Comparison of ENCODE assay signal across 1 cellular context in the genomic region with DNA sequence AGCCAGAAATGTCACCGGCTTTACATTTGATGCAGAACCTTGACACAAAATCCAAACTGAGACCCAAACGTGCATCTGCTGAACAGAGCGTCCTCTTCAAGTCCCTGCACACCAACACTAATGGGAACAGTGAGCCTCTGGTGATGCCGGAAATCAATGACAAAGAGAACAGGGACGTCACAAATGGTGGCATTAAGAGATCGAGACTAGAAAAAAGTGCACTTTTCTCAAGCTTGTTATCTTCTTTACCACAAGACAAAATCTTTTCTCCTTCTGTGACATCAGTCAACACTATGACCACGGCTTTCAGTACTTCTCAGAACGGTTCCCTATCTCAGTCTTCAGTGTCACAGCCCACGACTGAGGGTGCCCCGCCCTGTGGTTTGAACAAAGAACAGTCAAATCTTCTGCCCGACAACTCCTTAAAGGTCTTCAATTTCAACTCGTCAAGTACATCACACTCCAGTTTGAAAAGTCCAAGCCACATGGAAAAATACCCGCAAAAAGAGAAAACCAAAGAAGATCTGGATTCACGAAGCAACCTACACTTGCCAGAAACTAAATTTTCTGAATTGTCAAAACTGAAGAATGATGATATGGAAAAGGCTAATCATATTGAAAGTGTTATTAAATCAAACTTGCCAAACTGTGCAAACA.
TF ChIP-seq lines count a peak whose summit lies in the region.

No MANE protein-coding gene starts in this region.

TF ChIP-seq in K562, 482 proteins besides CTCF, POLR2A, EP300 and RAD21 (continued from another document):
- TF ChIP-seq, protein P1, sequence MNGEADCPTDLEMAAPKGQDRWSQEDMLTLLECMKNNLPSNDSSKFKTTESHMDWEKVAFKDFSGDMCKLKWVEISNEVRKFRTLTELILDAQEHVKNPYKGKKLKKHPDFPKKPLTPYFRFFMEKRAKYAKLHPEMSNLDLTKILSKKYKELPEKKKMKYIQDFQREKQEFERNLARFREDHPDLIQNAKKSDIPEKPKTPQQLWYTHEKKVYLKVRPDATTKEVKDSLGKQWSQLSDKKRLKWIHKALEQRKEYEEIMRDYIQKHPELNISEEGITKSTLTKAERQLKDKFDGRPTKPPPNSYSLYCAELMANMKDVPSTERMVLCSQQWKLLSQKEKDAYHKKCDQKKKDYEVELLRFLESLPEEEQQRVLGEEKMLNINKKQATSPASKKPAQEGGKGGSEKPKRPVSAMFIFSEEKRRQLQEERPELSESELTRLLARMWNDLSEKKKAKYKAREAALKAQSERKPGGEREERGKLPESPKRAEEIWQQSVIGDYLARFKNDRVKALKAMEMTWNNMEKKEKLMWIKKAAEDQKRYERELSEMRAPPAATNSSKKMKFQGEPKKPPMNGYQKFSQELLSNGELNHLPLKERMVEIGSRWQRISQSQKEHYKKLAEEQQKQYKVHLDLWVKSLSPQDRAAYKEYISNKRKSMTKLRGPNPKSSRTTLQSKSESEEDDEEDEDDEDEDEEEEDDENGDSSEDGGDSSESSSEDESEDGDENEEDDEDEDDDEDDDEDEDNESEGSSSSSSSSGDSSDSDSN (IDR thresholded peaks at IDR 0.05; ENCODE audit: borderline replicate concordance in 1 of 2, low read depth in 2 of 2, low read length in 2 of 2) = no peak
- TF ChIP-seq CBX1 (IDR thresholded peaks at IDR 0.05; ENCODE audit: low read depth) (no peak), MEF2A (IDR thresholded peaks at IDR 0.05; ENCODE audit: control insufficient read depth, low read depth, low read length) (no peak), RNF2 (IDR thresholded peaks at IDR 0.05) (peak; percentile 91), HDAC6 (IDR thresholded peaks at IDR 0.05; ENCODE audit: low read depth, low read length) (no peak), KDM4B (IDR thresholded peaks at IDR 0.05; ENCODE audit: borderline replicate concordance in 2 of 2, low read depth in 1 of 2) (no peak), LEF1 (IDR thresholded peaks at IDR 0.05) (peak; percentile 72; the same call in 1 of the 2 replicates), ZBED1 (IDR thresholded peaks at IDR 0.05) (peak; percentile 91; the same call in 1 of the 2 replicates), SNIP1 (IDR thresholded peaks at IDR 0.05; ENCODE audit: low read depth) (no peak), GATAD2B (IDR thresholded peaks at IDR 0.05; ENCODE audit: borderline replicate concordance) (peak; percentile 12; the same call in 1 of the 2 replicates), MTA3 (IDR thresholded peaks at IDR 0.05; ENCODE audit: borderline replicate concordance) (peak; percentile 69; the same call in 1 of the 2 replicates), RCOR1 (IDR thresholded peaks at IDR 0.05; ENCODE audit: borderline replicate concordance in 1 of 2, low read depth in 2 of 2, low read length in 2 of 2) (peak; percentile 99 to 100), ZC3H11A (IDR thresholded peaks at IDR 0.05; ENCODE audit: low read depth, low read length) (no peak), ZNF23 (CRISPR knock-in tag; IDR thresholded peaks at IDR 0.05) (no peak), RBM17 (IDR thresholded peaks at IDR 0.05; ENCODE audit: borderline replicate concordance, low read depth, low read length) (no peak), CHD1 (IDR thresholded peaks at IDR 0.05; ENCODE audit: low read length) (no peak), RBM34 (IDR thresholded peaks at IDR 0.05; ENCODE audit: borderline replicate concordance, insufficient read depth, low read length) (no peak), EP400 (IDR thresholded peaks at IDR 0.05) (no peak), NRF1 (conservative IDR thresholded peaks at IDR 0.05 in 1 of 2, IDR thresholded peaks at IDR 0.05 in 1 of 2) (0 out of 4 replicates have a peak, but pooled peaks of 1 of the 2 experiments have one; percentile 12)
- TF ChIP-seq, protein P2, sequence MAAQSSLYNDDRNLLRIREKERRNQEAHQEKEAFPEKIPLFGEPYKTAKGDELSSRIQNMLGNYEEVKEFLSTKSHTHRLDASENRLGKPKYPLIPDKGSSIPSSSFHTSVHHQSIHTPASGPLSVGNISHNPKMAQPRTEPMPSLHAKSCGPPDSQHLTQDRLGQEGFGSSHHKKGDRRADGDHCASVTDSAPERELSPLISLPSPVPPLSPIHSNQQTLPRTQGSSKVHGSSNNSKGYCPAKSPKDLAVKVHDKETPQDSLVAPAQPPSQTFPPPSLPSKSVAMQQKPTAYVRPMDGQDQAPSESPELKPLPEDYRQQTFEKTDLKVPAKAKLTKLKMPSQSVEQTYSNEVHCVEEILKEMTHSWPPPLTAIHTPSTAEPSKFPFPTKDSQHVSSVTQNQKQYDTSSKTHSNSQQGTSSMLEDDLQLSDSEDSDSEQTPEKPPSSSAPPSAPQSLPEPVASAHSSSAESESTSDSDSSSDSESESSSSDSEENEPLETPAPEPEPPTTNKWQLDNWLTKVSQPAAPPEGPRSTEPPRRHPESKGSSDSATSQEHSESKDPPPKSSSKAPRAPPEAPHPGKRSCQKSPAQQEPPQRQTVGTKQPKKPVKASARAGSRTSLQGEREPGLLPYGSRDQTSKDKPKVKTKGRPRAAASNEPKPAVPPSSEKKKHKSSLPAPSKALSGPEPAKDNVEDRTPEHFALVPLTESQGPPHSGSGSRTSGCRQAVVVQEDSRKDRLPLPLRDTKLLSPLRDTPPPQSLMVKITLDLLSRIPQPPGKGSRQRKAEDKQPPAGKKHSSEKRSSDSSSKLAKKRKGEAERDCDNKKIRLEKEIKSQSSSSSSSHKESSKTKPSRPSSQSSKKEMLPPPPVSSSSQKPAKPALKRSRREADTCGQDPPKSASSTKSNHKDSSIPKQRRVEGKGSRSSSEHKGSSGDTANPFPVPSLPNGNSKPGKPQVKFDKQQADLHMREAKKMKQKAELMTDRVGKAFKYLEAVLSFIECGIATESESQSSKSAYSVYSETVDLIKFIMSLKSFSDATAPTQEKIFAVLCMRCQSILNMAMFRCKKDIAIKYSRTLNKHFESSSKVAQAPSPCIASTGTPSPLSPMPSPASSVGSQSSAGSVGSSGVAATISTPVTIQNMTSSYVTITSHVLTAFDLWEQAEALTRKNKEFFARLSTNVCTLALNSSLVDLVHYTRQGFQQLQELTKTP (IDR thresholded peaks at IDR 0.05; ENCODE audit: low read depth in 1 of 2, partially characterized antibody in 2 of 2) = peak in 1 of 2 experiments; percentile 52
- TF ChIP-seq, protein P3, sequence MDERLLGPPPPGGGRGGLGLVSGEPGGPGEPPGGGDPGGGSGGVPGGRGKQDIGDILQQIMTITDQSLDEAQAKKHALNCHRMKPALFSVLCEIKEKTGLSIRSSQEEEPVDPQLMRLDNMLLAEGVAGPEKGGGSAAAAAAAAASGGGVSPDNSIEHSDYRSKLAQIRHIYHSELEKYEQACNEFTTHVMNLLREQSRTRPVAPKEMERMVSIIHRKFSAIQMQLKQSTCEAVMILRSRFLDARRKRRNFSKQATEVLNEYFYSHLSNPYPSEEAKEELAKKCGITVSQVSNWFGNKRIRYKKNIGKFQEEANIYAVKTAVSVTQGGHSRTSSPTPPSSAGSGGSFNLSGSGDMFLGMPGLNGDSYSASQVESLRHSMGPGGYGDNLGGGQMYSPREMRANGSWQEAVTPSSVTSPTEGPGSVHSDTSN (CRISPR knock-in tag; IDR thresholded peaks at IDR 0.05; ENCODE audit: low read depth) = no peak
- TF ChIP-seq, protein P3 (tag; conservative IDR thresholded peaks at IDR 0.05; ENCODE audit: low read depth) = peak; percentile 90
- TF ChIP-seq, protein P4, sequence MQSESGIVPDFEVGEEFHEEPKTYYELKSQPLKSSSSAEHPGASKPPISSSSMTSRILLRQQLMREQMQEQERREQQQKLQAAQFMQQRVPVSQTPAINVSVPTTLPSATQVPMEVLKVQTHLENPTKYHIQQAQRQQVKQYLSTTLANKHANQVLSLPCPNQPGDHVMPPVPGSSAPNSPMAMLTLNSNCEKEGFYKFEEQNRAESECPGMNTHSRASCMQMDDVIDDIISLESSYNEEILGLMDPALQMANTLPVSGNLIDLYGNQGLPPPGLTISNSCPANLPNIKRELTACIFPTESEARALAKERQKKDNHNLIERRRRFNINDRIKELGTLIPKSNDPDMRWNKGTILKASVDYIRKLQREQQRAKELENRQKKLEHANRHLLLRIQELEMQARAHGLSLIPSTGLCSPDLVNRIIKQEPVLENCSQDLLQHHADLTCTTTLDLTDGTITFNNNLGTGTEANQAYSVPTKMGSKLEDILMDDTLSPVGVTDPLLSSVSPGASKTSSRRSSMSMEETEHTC (IDR thresholded peaks at IDR 0.05) = peak; percentile 51; the same call in 1 of the 2 replicates
- TF ChIP-seq, protein P5, sequence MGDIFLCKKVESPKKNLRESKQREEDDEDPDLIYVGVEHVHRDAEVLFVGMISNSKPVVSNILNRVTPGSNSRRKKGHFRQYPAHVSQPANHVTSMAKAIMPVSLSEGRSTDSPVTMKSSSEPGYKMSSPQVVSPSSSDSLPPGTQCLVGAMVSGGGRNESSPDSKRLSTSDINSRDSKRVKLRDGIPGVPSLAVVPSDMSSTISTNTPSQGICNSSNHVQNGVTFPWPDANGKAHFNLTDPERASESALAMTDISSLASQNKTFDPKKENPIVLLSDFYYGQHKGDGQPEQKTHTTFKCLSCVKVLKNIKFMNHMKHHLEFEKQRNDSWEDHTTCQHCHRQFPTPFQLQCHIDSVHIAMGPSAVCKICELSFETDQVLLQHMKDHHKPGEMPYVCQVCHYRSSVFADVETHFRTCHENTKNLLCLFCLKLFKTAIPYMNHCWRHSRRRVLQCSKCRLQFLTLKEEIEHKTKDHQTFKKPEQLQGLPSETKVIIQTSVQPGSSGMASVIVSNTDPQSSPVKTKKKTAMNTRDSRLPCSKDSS (IDR thresholded peaks at IDR 0.05; ENCODE audit: low read depth, partially characterized antibody) = no peak
